ENCODE assay signal across 21 cellular contexts in the genomic region with DNA sequence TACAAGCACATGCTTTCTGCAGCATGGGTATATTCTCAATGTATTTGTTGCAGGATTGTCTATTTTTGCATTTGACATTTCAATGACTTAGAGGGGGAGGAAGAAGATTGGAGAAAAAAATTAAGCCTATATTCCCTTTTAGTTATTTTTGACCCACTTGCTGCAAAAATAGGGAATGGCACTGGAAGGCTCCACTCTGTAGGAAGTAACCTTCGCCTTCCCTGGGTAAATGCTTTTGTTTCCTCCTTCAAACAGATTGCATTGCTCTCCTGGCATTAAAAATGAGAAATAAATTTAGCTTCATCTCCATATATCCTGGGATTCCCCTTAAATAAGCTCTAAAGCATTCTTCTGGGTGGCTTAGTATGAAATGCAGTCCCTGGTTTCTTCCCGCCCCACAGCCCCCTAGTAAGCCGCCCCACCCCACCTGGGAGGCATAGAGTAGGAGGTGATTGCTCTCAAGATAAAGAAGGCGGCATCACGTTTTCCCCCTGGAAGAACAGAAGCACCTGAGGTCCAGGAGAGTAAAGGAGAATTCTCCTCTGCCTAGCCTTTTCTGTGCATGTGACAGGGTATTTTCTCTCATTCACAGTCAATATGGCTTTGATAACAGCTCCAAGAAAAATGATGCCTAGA.
"Had no signal": no experiment of that assay in that cellular context is flagged by ENCODE, and none has a peak within 500 bp of the region (broad histone marks: within the 10 kb centered on the region; RNA-seq: fewer than 3 reads in every experiment).

No MANE protein-coding gene starts in this region.

- H3K27me3 ChIP-seq: heart right ventricle, spleen had no signal

- DNase-seq: central memory CD4-positive, alpha-beta T cell; cortex of kidney; foreskin melanocyte; heart right ventricle; immature natural killer cell; left cardiac atrium; left ventricle myocardium superior; mesenchymal stem cell; midbrain; naive B cell; psoas muscle; spleen; stimulated activated CD4-positive, alpha-beta T cell treated with anti-CD3 and anti-CD28 coated beads, Interleukin-15, amount 100 ng/mL, for 24 hours; stimulated activated CD4-positive, alpha-beta T cell treated with anti-CD3 and anti-CD28 coated beads, Interleukin-1b, Interleukin-23, amount 100 ng/mL, for 48 hours; stimulated activated CD4-positive, alpha-beta T cell treated with anti-CD3 and anti-CD28 coated beads, Interleukin-4, amount 100 ng/mL, for 24 hours; trophoblast cell had no signal

- H3K27ac Mint-ChIP-seq: immature natural killer cell; naive B cell; stimulated activated memory B cell treated with anti-CD40 and anti-IgM and Interleukin-4, amounts not matched to agents 10 μg/mL and 1 μg/mL and 100 μg/mL, for 72 hours; stimulated activated naive CD8-positive, alpha-beta T cell treated with anti-CD3 and anti-CD28 coated beads, Interleukin-15, Interleukin-2, amounts not matched to agents 100 ng/mL and 50 ng/mL, for 24 hours had no signal

- H3K36me3 ChIP-seq: heart right ventricle, neutrophil, spleen had no signal

- H3K4me1 Mint-ChIP-seq: stimulated activated memory B cell treated with anti-CD40 and anti-IgM and Interleukin-4, amounts not matched to agents 10 μg/mL and 1 μg/mL and 100 μg/mL, for 72 hours had no signal

- H3K9me3 Mint-ChIP-seq: immature natural killer cell; naive B cell; stimulated activated memory B cell treated with anti-CD40 and anti-IgM and Interleukin-4, amounts not matched to agents 10 μg/mL and 1 μg/mL and 100 μg/mL, for 72 hours; stimulated activated naive CD8-positive, alpha-beta T cell treated with anti-CD3 and anti-CD28 coated beads, Interleukin-15, Interleukin-2, amounts not matched to agents 100 ng/mL and 50 ng/mL, for 24 hours had no signal

- H3K4me3 Mint-ChIP-seq: immature natural killer cell; naive B cell; stimulated activated memory B cell treated with anti-CD40 and anti-IgM and Interleukin-4, amounts not matched to agents 10 μg/mL and 1 μg/mL and 100 μg/mL, for 72 hours; stimulated activated naive CD8-positive, alpha-beta T cell treated with anti-CD3 and anti-CD28 coated beads, Interleukin-15, Interleukin-2, amounts not matched to agents 100 ng/mL and 50 ng/mL, for 24 hours had no signal

- H3K27ac ChIP-seq: heart right ventricle, neutrophil, psoas muscle, spleen had no signal

- H3K9me3 ChIP-seq: heart right ventricle, neutrophil, psoas muscle, spleen had no signal

- H3K4me1 ChIP-seq: psoas muscle had no signal

- H3K4me3 ChIP-seq: heart right ventricle, lung, psoas muscle, spleen had no signal

- H3K36me3 Mint-ChIP-seq: immature natural killer cell; naive B cell; stimulated activated memory B cell treated with anti-CD40 and anti-IgM and Interleukin-4, amounts not matched to agents 10 μg/mL and 1 μg/mL and 100 μg/mL, for 72 hours had no signal

- ATAC-seq: heart right ventricle; left cardiac atrium; left ventricle myocardium superior; psoas muscle; sciatic nerve; stimulated activated memory B cell treated with anti-CD40 and anti-IgM and Interleukin-4, amounts not matched to agents 10 μg/mL and 1 μg/mL and 100 μg/mL, for 72 hours had no signal

- H3K27me3 Mint-ChIP-seq: stimulated activated naive CD8-positive, alpha-beta T cell treated with anti-CD3 and anti-CD28 coated beads, Interleukin-15, Interleukin-2, amounts not matched to agents 100 ng/mL and 50 ng/mL, for 24 hours had no signal
